ENCODE assay signal across 12 cellular contexts in the genomic region with DNA sequence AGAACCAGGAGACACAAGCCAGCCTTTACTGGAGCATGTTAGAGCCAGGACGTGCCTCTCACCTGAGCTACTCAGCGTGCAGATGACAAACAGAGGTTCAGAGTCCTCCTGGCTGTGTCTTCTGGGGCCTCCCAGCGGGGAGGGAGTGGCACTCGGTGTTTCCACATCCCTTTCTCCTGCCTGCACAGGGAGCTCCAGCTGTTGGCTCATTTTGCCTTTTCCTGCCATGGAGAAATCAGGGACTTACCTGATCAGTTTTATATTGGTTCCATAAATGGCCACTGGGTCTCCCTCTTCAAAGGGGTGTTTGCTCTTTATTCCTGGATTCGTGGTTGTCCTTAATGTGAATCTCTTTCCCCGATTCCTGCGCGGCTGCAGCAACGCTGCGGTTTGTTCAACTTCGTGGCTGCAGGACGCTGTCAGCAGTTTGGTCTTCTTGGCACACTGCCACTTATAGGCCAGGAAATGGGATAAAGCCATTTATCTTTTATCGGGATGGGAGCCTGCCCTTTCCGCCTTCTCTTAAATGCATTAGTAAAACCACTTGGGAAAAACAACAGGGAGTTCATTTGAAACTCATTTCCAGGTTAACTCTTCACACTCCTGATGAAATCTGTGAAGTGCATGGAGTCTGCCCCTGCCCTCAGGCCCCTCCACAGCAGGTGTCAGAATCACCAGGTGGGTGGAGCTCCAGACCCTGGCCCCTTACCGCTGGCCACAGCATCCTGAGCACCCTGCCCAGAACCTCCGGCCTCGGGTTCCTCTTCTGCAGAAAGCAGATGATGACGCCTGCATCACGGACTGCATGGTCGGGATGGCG. TPM values are rescaled to one million over a fixed set of nuclear protein-coding genes. Genes with fewer than 3 reads are reported as not detected.
DNase-seq lines count a peak whose midpoint lies in the region; ATAC-seq and TF ChIP-seq lines count a peak whose summit lies in the region.
"Had no signal": no experiment of that assay in that cellular context is flagged by ENCODE, and none has a peak within 500 bp of the region (broad histone marks: within the 10 kb centered on the region; RNA-seq: fewer than 3 reads in every experiment).

No MANE protein-coding gene starts in this region.

- TF ChIP-seq CTCF in testis (IDR thresholded peaks at IDR 0.05), result no peak

- peak overlapping the region; percentile 4 to 30 for H3K4me3 ChIP-seq in duodenal mucosa (ENCODE audit: low read depth in 1 of 2, low read length in 2 of 2)
- no peak overlapping the region for H3K4me3 ChIP-seq in testis
- H3K4me3 ChIP-seq: skin epidermis, thyroid gland had no signal

- DNase-seq in EH (ENCODE audit: low read depth), result peak; percentile 48
- peak; percentile 22 for DNase-seq in NCI-H2227 treated with DMSO at 0.1 percent for 48 hours (lab: John Stamatoyannopoulos, UW)
- DNase-seq in mucosa of gallbladder (ENCODE audit: low spot score), result peak; percentile 87
- DNase-seq in testis, result no peak
- no peak for DNase-seq in posterior cingulate gyrus
- DNase-seq: Karpas-422 had no signal

- H3K4me1 ChIP-seq in duodenal mucosa (ENCODE audit: control insufficient read depth in 1 of 2, insufficient read depth in 2 of 2, low read length in 2 of 2), result peaks cover 29 to 35% of the 10 kb centered on the region in 2 donors
- H3K4me1 ChIP-seq in testis, result peaks cover 5% of the 10 kb centered on the region

- ATAC-seq in HG03097 (IDR thresholded peaks at IDR 0.05; ENCODE audit: low FRiP score, unreplicated experiment), result no peak
- no peak for ATAC-seq in GM19328 (IDR thresholded peaks at IDR 0.05; ENCODE audit: unreplicated experiment)
- ATAC-seq: HCT116 had no signal

- H3K36me3 ChIP-seq in duodenal mucosa (ENCODE audit: control insufficient read depth in 1 of 2, insufficient read depth in 2 of 2, low read length in 2 of 2), result no peaks in the 10 kb centered on the region
- H3K36me3 ChIP-seq in testis (ENCODE audit: low read depth, missing control alignments), result no peaks in the 10 kb centered on the region
- H3K36me3 ChIP-seq: thyroid gland had no signal

- WGBS in testis, 2 donors, result 45 to 48% methylated on average over 19 to 21 of the region's 21 CpGs

- H3K27ac ChIP-seq in duodenal mucosa (ENCODE audit: low read depth, low read length) (no peak overlapping the region), testis (no peak overlapping the region)
- H3K27ac ChIP-seq: skin epidermis, thyroid gland had no signal

- no peak for TF ChIP-seq POLR2A in testis (IDR thresholded peaks at IDR 0.05)

- H3K27me3 ChIP-seq in duodenal mucosa (ENCODE audit: control insufficient read depth in 1 of 2, insufficient read depth in 2 of 2, low read length in 2 of 2) (no peaks in the 10 kb centered on the region), testis (no peaks in the 10 kb centered on the region)
- H3K27me3 ChIP-seq: thyroid gland had no signal

- no peaks in the 10 kb centered on the region for H3K9me3 ChIP-seq in duodenal mucosa (ENCODE audit: control insufficient read depth in 1 of 2, low read length in 2 of 2)
- H3K9me3 ChIP-seq in testis, result no peaks in the 10 kb centered on the region
- H3K9me3 ChIP-seq: thyroid gland had no signal

- no peak overlapping the region for H3K9ac ChIP-seq in duodenal mucosa (ENCODE audit: low read depth in 1 of 2, low read length in 2 of 2)

- intact Hi-C loops in testis (cut with DNase I; ENCODE audit: low total_unique reads), result no loop called here
- intact Hi-C loops in posterior cingulate gyrus (cut with DNase I), result no loop called here

RNA-seq across cellular contexts. Expression of a gene that starts 39.8 kb away (rescaled TPM):
- 91.8 TPM for total RNA-seq in mucosa of gallbladder
- total RNA-seq in testis, result 10 to 100 TPM; 14.6 to 17.6 TPM
- 5.0 TPM for polyA plus RNA-seq in testis (ENCODE audit: insufficient read depth, low read depth, low replicate concordance)

Comparison
In these comparisons a context has a peak if more than half of its experiments do, and no peak if none do; other contexts are left out.
1. DNase-seq: peak in EH (single experiment), NCI-H2227 treated with DMSO at 0.1 percent for 48 hours (single experiment) and mucosa of gallbladder (single experiment); none in testis (single experiment) and posterior cingulate gyrus (0 of 10).
2. H3K4me3 ChIP-seq: peak in duodenal mucosa (2 of 2); none in testis (0 of 2).